28 cellular contexts compared by ENCODE assay signal in the genomic region with DNA sequence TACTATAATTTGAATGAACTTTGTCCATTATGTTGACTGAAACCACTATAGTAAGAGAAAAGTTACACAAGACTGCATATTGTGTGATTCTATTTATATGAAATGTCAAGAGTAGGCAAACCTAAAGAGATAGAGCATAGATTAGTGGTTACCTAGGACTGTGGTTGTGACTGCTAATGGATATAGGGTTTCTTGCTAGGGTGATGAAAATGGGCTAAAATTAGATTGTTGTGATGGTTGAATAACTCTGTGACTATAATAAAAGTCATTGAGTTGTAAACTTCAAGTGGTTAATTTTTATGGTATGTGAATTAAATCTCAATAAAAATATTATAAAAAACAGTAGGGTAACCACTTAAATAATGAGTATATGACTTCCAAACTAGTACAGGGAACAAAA.
DNase-seq lines count a peak whose midpoint lies in the region; ATAC-seq, FAIRE-seq and TF ChIP-seq lines count a peak whose summit lies in the region.
"Had no signal": no experiment of that assay in that cellular context is flagged by ENCODE, and none has a peak within 500 bp of the region (broad histone marks: within the 10 kb centered on the region; RNA-seq: fewer than 3 reads in every experiment).

No MANE protein-coding gene starts in this region.

- peaks cover 10% of the 10 kb centered on the region for H3K9me3 Mint-ChIP-seq in activated T-helper 1 cell treated with anti-CD3 and anti-CD28 coated beads, Interleukin-12 subunit alpha, Interleukin-12 subunit beta, Interleukin-2, Interleukin-4 antibody, amounts not matched to agents 30 ng/mL and 10 ng/mL and 1 ng/mL, durations not matched to agents 14 hours and 24 hours and 36 hours
- peaks cover 19% of the 10 kb centered on the region for H3K9me3 Mint-ChIP-seq in activated CD4-positive, alpha-beta T cell treated with anti-CD3 and anti-CD28 coated beads, Interleukin-2, amount 10 ng/mL, durations not matched to agents 7 days and 5 days
- H3K9me3 Mint-ChIP-seq: effector memory CD8-positive, alpha-beta T cell; neural crest cell; T-cell had no signal

- RAD21 ChIA-PET in GM12878 (lab: Charles Lee; ENCODE audit: unreplicated experiment), result no interaction called here

- no peak for TF ChIP-seq RAD21 in GM12878 (IDR thresholded peaks at IDR 0.05; ENCODE audit: insufficient read depth, low read depth, low read length)

- peaks cover 2% of the 10 kb centered on the region for H3K36me3 Mint-ChIP-seq in activated T-helper 1 cell treated with anti-CD3 and anti-CD28 coated beads, Interleukin-12 subunit alpha, Interleukin-12 subunit beta, Interleukin-2, Interleukin-4 antibody, amounts not matched to agents 30 ng/mL and 10 ng/mL and 1 ng/mL, durations not matched to agents 14 hours and 24 hours and 36 hours (ENCODE audit: low read depth)
- peaks cover 39% of the 10 kb centered on the region for H3K36me3 Mint-ChIP-seq in activated CD4-positive, alpha-beta T cell treated with anti-CD3 and anti-CD28 coated beads, Interleukin-2, amount 10 ng/mL, durations not matched to agents 7 days and 5 days (ENCODE audit: low read depth)
- H3K36me3 Mint-ChIP-seq: stimulated activated memory B cell treated with anti-CD40 and anti-IgM and Interleukin-4, amounts not matched to agents 10 μg/mL and 1 μg/mL and 100 μg/mL, for 72 hours; T-cell had no signal

- SMC1A ChIA-PET in GM12878 (lab: Charles Lee; ENCODE audit: uncharacterized antibody, unreplicated experiment), result no interaction called here

- peaks cover 49% of the 10 kb centered on the region for H3K4me1 Mint-ChIP-seq in activated T-helper 1 cell treated with anti-CD3 and anti-CD28 coated beads, Interleukin-12 subunit alpha, Interleukin-12 subunit beta, Interleukin-2, Interleukin-4 antibody, amounts not matched to agents 30 ng/mL and 10 ng/mL and 1 ng/mL, durations not matched to agents 14 hours and 24 hours and 36 hours (ENCODE audit: low read depth)
- H3K4me1 Mint-ChIP-seq in activated CD4-positive, alpha-beta T cell treated with anti-CD3 and anti-CD28 coated beads, Interleukin-2, amount 10 ng/mL, durations not matched to agents 7 days and 5 days, result peaks cover 50% of the 10 kb centered on the region
- H3K4me1 Mint-ChIP-seq: neural crest cell had no signal

- no peaks in the 10 kb centered on the region for H3K36me3 ChIP-seq in GM12878 (ENCODE audit: control insufficient read depth in 2 of 2, insufficient read depth in 2 of 2, low read length in 1 of 2)
- H3K36me3 ChIP-seq: BLaER1, left ventricle myocardium inferior had no signal

- no peak overlapping the region for H3K27ac ChIP-seq in GM12878 (ENCODE audit: control insufficient read depth, insufficient read depth)
- H3K27ac ChIP-seq: BLaER1, left ventricle myocardium inferior, parathyroid adenoma, skin epidermis had no signal

- no peak overlapping the region for H3K27ac Mint-ChIP-seq in activated T-helper 1 cell treated with anti-CD3 and anti-CD28 coated beads, Interleukin-12 subunit alpha, Interleukin-12 subunit beta, Interleukin-2, Interleukin-4 antibody, amounts not matched to agents 30 ng/mL and 10 ng/mL and 1 ng/mL, durations not matched to agents 14 hours and 24 hours and 36 hours
- H3K27ac Mint-ChIP-seq in activated CD4-positive, alpha-beta T cell treated with anti-CD3 and anti-CD28 coated beads, Interleukin-2, amount 10 ng/mL, durations not matched to agents 7 days and 5 days, result no peak overlapping the region
- H3K27ac Mint-ChIP-seq: activated CD4-positive, alpha-beta T cell treated with anti-CD3 and anti-CD28 coated beads, Interleukin-2, amount 10 ng/mL, durations not matched to agents 24 days and 14 days; effector memory CD8-positive, alpha-beta T cell; stimulated activated memory B cell treated with anti-CD40 and anti-IgM and Interleukin-4, amounts not matched to agents 10 μg/mL and 1 μg/mL and 100 μg/mL, for 72 hours; T-cell had no signal

- H4K20me1 ChIP-seq in GM12878 (ENCODE audit: control insufficient read depth, insufficient read depth), result no peaks in the 10 kb centered on the region
- H4K20me1 ChIP-seq: BLaER1 had no signal

- ATAC-seq in GM19351 (IDR thresholded peaks at IDR 0.05; ENCODE audit: unreplicated experiment) (peak; percentile 20), GM12878 (peak; percentile 15)
- ATAC-seq: effector memory CD8-positive, alpha-beta T cell; stimulated activated memory B cell treated with anti-CD40 and anti-IgM and Interleukin-4, amounts not matched to agents 10 μg/mL and 1 μg/mL and 100 μg/mL, for 72 hours; T-cell had no signal

- H3K4me1 ChIP-seq in GM12878 (ENCODE audit: control insufficient read depth, insufficient read depth, low read length), result peaks cover 29% of the 10 kb centered on the region
- H3K4me1 ChIP-seq: left ventricle myocardium inferior, parathyroid adenoma had no signal

- no peaks in the 10 kb centered on the region for H3K79me2 ChIP-seq in GM12878 (ENCODE audit: control insufficient read depth, insufficient read depth, low read length)
- H3K79me2 ChIP-seq: parathyroid adenoma had no signal

- no peak overlapping the region for H3K4me3 ChIP-seq in GM12878
- H3K4me3 ChIP-seq: BLaER1, left ventricle myocardium inferior, skin epidermis had no signal

- H3K27me3 ChIP-seq in GM12878 (replicated peaks in 1 of 2; ENCODE audit: control insufficient read depth in 2 of 2, insufficient read depth in 2 of 2, low read length in 1 of 2), result no peaks in the 10 kb centered on the region
- H3K27me3 ChIP-seq: BLaER1 had no signal

- no peak for DNase-seq in GM12891 (ENCODE audit: insufficient read length, low spot score)
- peak; percentile 98 for DNase-seq in NCI-H1417 treated with DMSO at 0.1 percent for 48 hours (lab: John Stamatoyannopoulos, UW)
- DNase-seq in GM12878 (ENCODE audit: low read depth, low spot score), result no peak
- no peak for DNase-seq in activated T-helper 1 cell treated with anti-CD3 and anti-CD28 coated beads, Interleukin-12 subunit alpha, Interleukin-12 subunit beta, Interleukin-2, Interleukin-4 antibody, amounts not matched to agents 30 ng/mL and 10 ng/mL and 1 ng/mL, durations not matched to agents 14 hours and 24 hours and 36 hours (ENCODE audit: low spot score)
- no peak for DNase-seq in activated CD4-positive, alpha-beta T cell treated with anti-CD3 and anti-CD28 coated beads, Interleukin-2, amount 10 ng/mL, durations not matched to agents 7 days and 5 days
- DNase-seq in COLO668 (lab: John Stamatoyannopoulos, UW; ENCODE audit: unreplicated experiment), result no peak
- DNase-seq: activated CD4-positive, alpha-beta T cell treated with anti-CD3 and anti-CD28 coated beads, Interleukin-2, amount 10 ng/mL, durations not matched to agents 24 days and 14 days; activated gamma-delta T cell; central memory CD4-positive, alpha-beta T cell; cortex of kidney; DND-41; effector memory CD8-positive, alpha-beta T cell; glutamatergic neuron; HCEC 1CT; left ventricle myocardium inferior; mesenchymal stem cell; NCI-H1092 treated with DMSO at 0.1 percent for 48 hours; NCI-H226; NCI-H526 treated with DMSO at 0.1 percent for 48 hours; retina; T-cell; trophoblast cell had no signal

- TF ChIP-seq POLR2A in GM12891 (IDR thresholded peaks at IDR 0.05; ENCODE audit: low read depth, low read length) (no peak), GM12878 (IDR thresholded peaks at IDR 0.05; ENCODE audit: low read depth, low read length) (no peak)

- no TSS peak for BruUV-seq in GM12878 (replicated peaks; lab: Mats Ljungman, UMichigan)

- H3K27me3 Mint-ChIP-seq in activated T-helper 1 cell treated with anti-CD3 and anti-CD28 coated beads, Interleukin-12 subunit alpha, Interleukin-12 subunit beta, Interleukin-2, Interleukin-4 antibody, amounts not matched to agents 30 ng/mL and 10 ng/mL and 1 ng/mL, durations not matched to agents 14 hours and 24 hours and 36 hours (ENCODE audit: insufficient read depth), result peaks cover 9% of the 10 kb centered on the region
- no peaks in the 10 kb centered on the region for H3K27me3 Mint-ChIP-seq in activated CD4-positive, alpha-beta T cell treated with anti-CD3 and anti-CD28 coated beads, Interleukin-2, amount 10 ng/mL, durations not matched to agents 7 days and 5 days
- H3K27me3 Mint-ChIP-seq: effector memory CD8-positive, alpha-beta T cell; stimulated activated memory B cell treated with anti-CD40 and anti-IgM and Interleukin-4, amounts not matched to agents 10 μg/mL and 1 μg/mL and 100 μg/mL, for 72 hours; T-cell had no signal

- no peaks in the 10 kb centered on the region; the same call in 2 of the 3 replicates for H3K9me3 ChIP-seq in GM12878 (replicated peaks; ENCODE audit: control insufficient read depth, insufficient read depth, low read length)
- H3K9me3 ChIP-seq: BLaER1, left ventricle myocardium inferior had no signal

- no peak overlapping the region for H2AFZ ChIP-seq in GM12878 (ENCODE audit: control insufficient read depth, low read depth, low read length)
- H2AFZ ChIP-seq: parathyroid adenoma had no signal

- FAIRE-seq in GM12891 (lab: Jason Lieb, UNC) (peak; percentile 51), GM12878 (lab: Jason Lieb, UNC) (peak; percentile 27)

- no peak overlapping the region for H3K9ac ChIP-seq in GM12878 (ENCODE audit: control insufficient read depth, insufficient read depth, low read length)
- H3K9ac ChIP-seq: BLaER1, parathyroid adenoma had no signal

- in situ Hi-C loops in GM12878 (cut with MboI), result no loop called here

- CTCF ChIA-PET in GM12878 (lab: Yijun Ruan, JAX), result no interaction called here
- CTCF ChIA-PET in activated CD4-positive, alpha-beta T cell treated with anti-CD3 and anti-CD28 coated beads, Interleukin-2, amount 10 ng/mL, durations not matched to agents 7 days and 5 days (lab: Charles Lee), result no interaction called here

- 0 out of 4 replicates have a peak, but pooled peaks of 1 of the 2 experiments have one; percentile 26 for TF ChIP-seq EP300 in GM12878 (IDR thresholded peaks at IDR 0.05; ENCODE audit: borderline replicate concordance in 1 of 2, control insufficient read depth in 1 of 2, low read depth in 2 of 2, low read length in 2 of 2)

- H3K4me3 Mint-ChIP-seq in activated T-helper 1 cell treated with anti-CD3 and anti-CD28 coated beads, Interleukin-12 subunit alpha, Interleukin-12 subunit beta, Interleukin-2, Interleukin-4 antibody, amounts not matched to agents 30 ng/mL and 10 ng/mL and 1 ng/mL, durations not matched to agents 14 hours and 24 hours and 36 hours, result no peak overlapping the region
- H3K4me3 Mint-ChIP-seq in activated CD4-positive, alpha-beta T cell treated with anti-CD3 and anti-CD28 coated beads, Interleukin-2, amount 10 ng/mL, durations not matched to agents 7 days and 5 days, result no peak overlapping the region
- H3K4me3 Mint-ChIP-seq: activated CD4-positive, alpha-beta T cell treated with anti-CD3 and anti-CD28 coated beads, Interleukin-2, amount 10 ng/mL, durations not matched to agents 24 days and 14 days; effector memory CD8-positive, alpha-beta T cell; neural crest cell; stimulated activated memory B cell treated with anti-CD40 and anti-IgM and Interleukin-4, amounts not matched to agents 10 μg/mL and 1 μg/mL and 100 μg/mL, for 72 hours; T-cell had no signal

- POLR2A ChIA-PET in GM12878 (lab: Charles Lee), result no interaction called here
- POLR2A ChIA-PET in activated CD4-positive, alpha-beta T cell treated with anti-CD3 and anti-CD28 coated beads, Interleukin-2, amount 10 ng/mL, durations not matched to agents 7 days and 5 days (lab: Charles Lee), result no interaction called here

- no peak overlapping the region for H3K4me2 ChIP-seq in GM12878 (ENCODE audit: control insufficient read depth, insufficient read depth)
- H3K4me2 ChIP-seq: BLaER1 had no signal

- intact Hi-C loops in GM12878 (cut with micrococcal nuclease; ENCODE audit: unreplicated experiment), result loop anchor here (5.0 to 10.0 kb wide), 3 partner anchors 93 to 339 kb away; no protein-coding TSS in a partner anchor
- intact Hi-C loops in activated T-helper 1 cell treated with anti-CD3 and anti-CD28 coated beads, Interleukin-12 subunit alpha, Interleukin-12 subunit beta, Interleukin-2, Interleukin-4 antibody, amounts not matched to agents 30 ng/mL and 10 ng/mL and 1 ng/mL, durations not matched to agents 14 hours and 24 hours and 36 hours (cut with micrococcal nuclease), result loop anchor here (5.0 kb wide), 2 partner anchors 98 to 158 kb away; no protein-coding TSS in a partner anchor

- no peak for TF ChIP-seq CTCF in GM12878 (IDR thresholded peaks at IDR 0.05 in 2 of 3, conservative IDR thresholded peaks at IDR 0.05 in 1 of 3; ENCODE audit: control insufficient read depth in 2 of 3, extremely low read depth in 1 of 3, insufficient read depth in 1 of 3, low read depth in 3 of 3, low read length in 3 of 3)
